24 cellular contexts compared by ENCODE assay signal in the genomic region with DNA sequence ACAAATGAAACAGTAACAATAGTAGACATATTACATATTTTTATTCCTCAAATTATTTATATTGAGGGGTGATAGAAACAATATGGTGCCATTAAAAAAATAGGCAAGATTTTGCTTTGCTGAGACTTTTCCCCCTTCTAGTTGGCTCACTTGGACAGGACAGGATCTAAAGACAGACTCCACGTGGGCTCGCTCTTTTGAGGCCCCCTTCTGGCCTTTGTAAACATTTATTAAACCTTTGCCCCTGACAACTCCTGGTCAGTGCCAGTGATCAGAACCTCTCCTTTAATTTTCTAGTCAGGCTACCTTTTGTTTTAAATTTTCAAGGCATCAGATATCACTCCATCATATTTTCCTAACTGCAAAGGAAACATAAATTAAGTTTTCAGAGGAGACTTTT. TPM values are rescaled to one million over a fixed set of nuclear protein-coding genes. Genes with fewer than 3 reads are reported as not detected.
DNase-seq lines count a peak whose midpoint lies in the region; ATAC-seq and TF ChIP-seq lines count a peak whose summit lies in the region.
"Had no signal": no experiment of that assay in that cellular context is flagged by ENCODE, and none has a peak within 500 bp of the region (broad histone marks: within the 10 kb centered on the region; RNA-seq: fewer than 3 reads in every experiment).

No MANE protein-coding gene starts in this region.

- no peak for DNase-seq in BJ (ENCODE audit: low read depth)
- peak; percentile 1 for DNase-seq in H7
- no peak for DNase-seq in RWPE2 (ENCODE audit: low spot score)
- DNase-seq in epithelial cell of proximal tubule (ENCODE audit: low read depth) = no peak
- DNase-seq in activated naive CD4-positive, alpha-beta T cell treated with anti-CD3 and anti-CD28 coated beads, Interleukin-2, amount 50 U/mL, for 16 hours = no peak
- DNase-seq in DMS153 treated with DMSO at 0.1 percent for 48 hours (lab: John Stamatoyannopoulos, UW; ENCODE audit: unreplicated experiment) = no peak
- DNase-seq in Calu3 = no peak
- DNase-seq: activated CD4-positive, alpha-beta T cell treated with anti-CD3 and anti-CD28 coated beads for 48 hours; activated naive CD8-positive, alpha-beta T cell treated with anti-CD3 and anti-CD28 coated beads, Interleukin-2, amount 10 ng/mL, durations not matched to agents 7 days and 5 days; DMS79 treated with DMSO at 0.1 percent for 48 hours; heart right ventricle; KBM-7; left ventricle myocardium inferior; mucosa of descending colon; NCI-H2029; NCI-H446 treated with DMSO at 0.1 percent for 48 hours; stimulated activated CD4-positive, alpha-beta T cell treated with anti-CD3 and anti-CD28 coated beads, Interleukin-2, amount 100 ng/mL, for 24 hours; stimulated activated naive CD4-positive, alpha-beta T cell treated with Interleukin-2 at 50 U/mL for 16 hours; thyroid gland had no signal

- no peaks in the 10 kb centered on the region for H3K9me3 Mint-ChIP-seq in Calu3 (ENCODE audit: low read depth, unreplicated experiment)
- H3K9me3 Mint-ChIP-seq: activated naive CD8-positive, alpha-beta T cell treated with anti-CD3 and anti-CD28 coated beads, Interleukin-2, amount 10 ng/mL, durations not matched to agents 7 days and 5 days; activated T-helper 17 cell treated with anti-CD3 and anti-CD28 coated beads, Interleukin-2, amount 50 U/mL, for 72 hours had no signal

- no peaks in the 10 kb centered on the region for H3K4me1 ChIP-seq in RWPE2 (ENCODE audit: insufficient read depth, poor library complexity, severe bottlenecking)
- H3K4me1 ChIP-seq: heart right ventricle, left ventricle myocardium inferior, thyroid gland had no signal

- intact Hi-C loops in Calu3 (cut with micrococcal nuclease; ENCODE audit: unreplicated experiment) = no loop called here

- no peak overlapping the region for H3K27ac Mint-ChIP-seq in Calu3 (ENCODE audit: unreplicated experiment)
- H3K27ac Mint-ChIP-seq: activated naive CD8-positive, alpha-beta T cell treated with anti-CD3 and anti-CD28 coated beads, Interleukin-2, amount 10 ng/mL, durations not matched to agents 7 days and 5 days; activated T-helper 17 cell treated with anti-CD3 and anti-CD28 coated beads, Interleukin-2, amount 50 U/mL, for 72 hours; CD14-positive monocyte; progenitor cell of endocrine pancreas had no signal

- TF ChIP-seq CTCF in BJ (IDR thresholded peaks at IDR 0.05; ENCODE audit: insufficient read depth, low read depth, low read length) = 0 out of 2 replicates have a peak, but pooled peaks have one; percentile 2
- TF ChIP-seq CTCF in RWPE2 (IDR thresholded peaks at IDR 0.05; ENCODE audit: poor library complexity, severe bottlenecking) = peak; percentile 15
- TF ChIP-seq CTCF in epithelial cell of proximal tubule (conservative IDR thresholded peaks at IDR 0.05; ENCODE audit: low read depth, low read length) = peak; percentile 28
- TF ChIP-seq CTCF in Calu3 (IDR thresholded peaks at IDR 0.05; ENCODE audit: unreplicated experiment) = no peak

- H3K36me3 Mint-ChIP-seq in Calu3 (ENCODE audit: insufficient read depth, unreplicated experiment) = no peaks in the 10 kb centered on the region
- H3K36me3 Mint-ChIP-seq: activated naive CD8-positive, alpha-beta T cell treated with anti-CD3 and anti-CD28 coated beads, Interleukin-2, amount 10 ng/mL, durations not matched to agents 7 days and 5 days; CD14-positive monocyte had no signal

- no peak for ATAC-seq in RWPE2 (ENCODE audit: low read depth)
- no peak for ATAC-seq in HG03460 (IDR thresholded peaks at IDR 0.05; ENCODE audit: unreplicated experiment)
- ATAC-seq: activated T-helper 17 cell treated with anti-CD3 and anti-CD28 coated beads, Interleukin-2, amount 50 U/mL, for 72 hours; heart right ventricle; mucosa of descending colon had no signal

- H3K27ac ChIP-seq in RWPE2 (ENCODE audit: poor library complexity, severe bottlenecking) = no peak overlapping the region
- H3K27ac ChIP-seq: heart right ventricle, left ventricle myocardium inferior, skin epidermis, thyroid gland had no signal

- POLR2A ChIA-PET in BJ (lab: Charles Lee) = no interaction called here

- H3K4me3 ChIP-seq in BJ (ENCODE audit: low read depth, low read length) (no peak overlapping the region), H7 (ENCODE audit: insufficient read depth, low read depth, low read length) (no peak overlapping the region), RWPE2 (ENCODE audit: severe bottlenecking) (no peak overlapping the region), epithelial cell of proximal tubule (ENCODE audit: low read depth, low read length) (no peak overlapping the region)
- H3K4me3 ChIP-seq: heart right ventricle, left ventricle myocardium inferior, mucosa of descending colon, skin epidermis, thyroid gland had no signal

- H3K36me3 ChIP-seq in BJ (ENCODE audit: control insufficient read depth, insufficient read depth, low read length) (no peaks in the 10 kb centered on the region), H7 (replicated peaks; ENCODE audit: control insufficient read depth, insufficient read depth, low read length) (no peaks in the 10 kb centered on the region), RWPE2 (ENCODE audit: low read depth) (no peaks in the 10 kb centered on the region)
- H3K36me3 ChIP-seq: heart right ventricle, left ventricle myocardium inferior, thyroid gland had no signal

- H3K4me1 Mint-ChIP-seq in Calu3 (ENCODE audit: low read depth, unreplicated experiment) = no peaks in the 10 kb centered on the region
- H3K4me1 Mint-ChIP-seq: activated naive CD8-positive, alpha-beta T cell treated with anti-CD3 and anti-CD28 coated beads, Interleukin-2, amount 10 ng/mL, durations not matched to agents 7 days and 5 days; activated T-helper 17 cell treated with anti-CD3 and anti-CD28 coated beads, Interleukin-2, amount 50 U/mL, for 72 hours; CD14-positive monocyte had no signal

- no peaks in the 10 kb centered on the region for H3K27me3 ChIP-seq in BJ (ENCODE audit: control insufficient read depth, insufficient read depth, low read length)
- H3K27me3 ChIP-seq in H7 (ENCODE audit: control insufficient read depth, insufficient read depth, low read length) = no peaks in the 10 kb centered on the region
- no peaks in the 10 kb centered on the region for H3K27me3 ChIP-seq in RWPE2 (ENCODE audit: insufficient read depth, poor library complexity, severe bottlenecking)
- H3K27me3 ChIP-seq: heart right ventricle, thyroid gland had no signal

- no peak overlapping the region for H3K4me3 Mint-ChIP-seq in Calu3 (ENCODE audit: low read depth, unreplicated experiment)
- H3K4me3 Mint-ChIP-seq: activated naive CD8-positive, alpha-beta T cell treated with anti-CD3 and anti-CD28 coated beads, Interleukin-2, amount 10 ng/mL, durations not matched to agents 7 days and 5 days; activated T-helper 17 cell treated with anti-CD3 and anti-CD28 coated beads, Interleukin-2, amount 50 U/mL, for 72 hours; CD14-positive monocyte had no signal

- H3K9me3 ChIP-seq in RWPE2 (ENCODE audit: severe bottlenecking) = no peaks in the 10 kb centered on the region
- H3K9me3 ChIP-seq: heart right ventricle, mucosa of descending colon, thyroid gland had no signal

- no TSS peak for BruUV-seq in Calu3 (replicated peaks; lab: Mats Ljungman, UMichigan)

- CTCF ChIA-PET in BJ (lab: Yijun Ruan, JAX) = no interaction called here
- CTCF ChIA-PET in Calu3 (lab: Charles Lee) = no interaction called here

- H3K27me3 Mint-ChIP-seq in Calu3 (ENCODE audit: unreplicated experiment) = no peaks in the 10 kb centered on the region
- H3K27me3 Mint-ChIP-seq: activated naive CD8-positive, alpha-beta T cell treated with anti-CD3 and anti-CD28 coated beads, Interleukin-2, amount 10 ng/mL, durations not matched to agents 7 days and 5 days; activated T-helper 17 cell treated with anti-CD3 and anti-CD28 coated beads, Interleukin-2, amount 50 U/mL, for 72 hours; progenitor cell of endocrine pancreas had no signal

RNA-seq across cellular contexts. Expression of a gene that starts 49.7 kb away (rescaled TPM):
- polyA plus RNA-seq in BJ (2011; rRNA removed) = 0.28 and 1.1 TPM in 2 replicates
- 0.33 and 0.93 TPM in 2 replicates for polyA minus RNA-seq in BJ (2011; rRNA and poly(A)+ RNA removed)
- total RNA-seq in H7 (2014; rRNA removed; shearing (Covaris generic)) = 0.48 TPM in 1 of 2 replicates, not detected in the other
- total RNA-seq in epithelial cell of proximal tubule (0.51 and 3.6 TPM in 2 replicates), Calu3 (2022) (82.0 and 230 TPM in 2 replicates)
- total RNA-seq: progenitor cell of endocrine pancreas had no signal

Comparison
In these comparisons a context has a peak if more than half of its experiments do, and no peak if none do; other contexts are left out.
1. RNA of a gene that starts 49.7 kb away (total RNA-seq): 82.0 to 230 TPM in Calu3; 0.51 to 3.6 TPM in epithelial cell of proximal tubule and 0.48 TPM in H7; every median in the first group is over 10 times any median in the second.